Comparison of ENCODE assay signal across 8 cellular contexts in the genomic region with DNA sequence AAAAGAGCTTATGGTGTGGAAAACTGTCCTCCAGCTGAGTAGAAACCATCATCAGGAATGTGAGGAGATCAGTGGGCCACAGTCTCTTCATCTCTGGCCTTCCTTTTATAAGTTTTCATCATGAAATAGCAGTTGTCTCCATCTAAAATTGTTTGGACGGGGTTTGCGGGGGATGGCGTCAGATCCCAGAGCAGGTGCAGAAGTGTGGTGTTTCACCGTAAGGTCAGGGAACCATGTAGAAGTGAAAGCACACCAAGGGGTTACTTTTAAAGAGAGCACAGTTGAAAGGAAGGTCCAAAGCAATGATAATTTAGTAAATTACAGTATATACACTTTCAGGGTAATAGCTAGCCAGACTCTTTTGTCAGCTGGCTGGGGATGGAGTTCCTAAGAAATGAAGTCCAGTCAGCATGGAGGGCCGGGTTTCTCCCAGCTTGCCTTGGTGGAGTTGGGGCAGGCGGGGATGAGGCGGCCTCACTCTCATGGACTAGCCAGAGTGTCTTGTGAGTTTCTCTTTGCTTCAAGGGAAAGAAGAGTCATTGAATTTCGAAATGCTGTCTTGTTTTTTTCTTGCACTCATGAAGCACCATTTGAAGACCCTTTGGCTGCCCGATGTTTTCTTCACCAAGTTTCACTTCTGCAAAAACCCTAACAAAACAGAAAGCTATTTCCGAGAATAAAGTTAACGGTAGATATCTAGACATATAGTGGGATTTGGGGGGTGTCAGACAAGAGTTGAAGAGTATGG.
A peak's percentile ranks its signal among the peaks of the same experiment; 100 is the strongest.
DNase-seq lines count a peak whose midpoint lies in the region; ATAC-seq and TF ChIP-seq lines count a peak whose summit lies in the region.

No MANE protein-coding gene starts in this region.

- peaks cover 37% of the 10 kb centered on the region for H3K36me3 Mint-ChIP-seq in activated CD4-positive, alpha-beta T cell treated with anti-CD3 and anti-CD28 coated beads, Interleukin-2, amount 10 ng/mL, durations not matched to agents 7 days and 5 days (ENCODE audit: low read depth)

- no peaks in the 10 kb centered on the region for H3K9me3 Mint-ChIP-seq in activated CD4-positive, alpha-beta T cell treated with anti-CD3 and anti-CD28 coated beads, Interleukin-2, amount 10 ng/mL, durations not matched to agents 7 days and 5 days

- H3K4me1 ChIP-seq in testis = peaks cover 14% of the 10 kb centered on the region

- TF ChIP-seq CTCF in testis (IDR thresholded peaks at IDR 0.05) = no peak

- H3K27me3 Mint-ChIP-seq in activated CD4-positive, alpha-beta T cell treated with anti-CD3 and anti-CD28 coated beads, Interleukin-2, amount 10 ng/mL, durations not matched to agents 7 days and 5 days = no peaks in the 10 kb centered on the region

- no peaks in the 10 kb centered on the region for H3K27me3 ChIP-seq in testis

- H3K4me3 Mint-ChIP-seq in activated CD4-positive, alpha-beta T cell treated with anti-CD3 and anti-CD28 coated beads, Interleukin-2, amount 10 ng/mL, durations not matched to agents 7 days and 5 days = no peak overlapping the region

- TF ChIP-seq POLR2A in testis (IDR thresholded peaks at IDR 0.05) = no peak

- peak; percentile 81 for DNase-seq in NOMO-1 treated with dmso at 0.1 percent for 144 hours (lab: John Stamatoyannopoulos, UW; ENCODE audit: unreplicated experiment)
- DNase-seq in posterior vena cava (ENCODE audit: low spot score) = peak; percentile 85
- DNase-seq in testis = no peak
- DNase-seq in T-helper 2 cell = no peak
- DNase-seq in NK-92 treated with Interleukin-12 subunit alpha and Interleukin-12 subunit beta, amount 100 ng/mL, for 24 hours (lab: John Stamatoyannopoulos, UW) = no peak
- DNase-seq in activated CD4-positive, alpha-beta T cell treated with anti-CD3 and anti-CD28 coated beads, Interleukin-2, amount 10 ng/mL, durations not matched to agents 7 days and 5 days = no peak

- no peak overlapping the region for H3K27ac ChIP-seq in testis

- H3K4me1 Mint-ChIP-seq in activated CD4-positive, alpha-beta T cell treated with anti-CD3 and anti-CD28 coated beads, Interleukin-2, amount 10 ng/mL, durations not matched to agents 7 days and 5 days = peaks cover 26% of the 10 kb centered on the region

- 83 to 90% methylated on average over 11 of the region's 11 CpGs for WGBS in testis, 2 donors

- no peaks in the 10 kb centered on the region for H3K9me3 ChIP-seq in testis

- intact Hi-C loops in posterior vena cava (cut with DNase I) = loop anchor here (5.0 to 10.0 kb wide), 3 partner anchors 45 to 98 kb away; no protein-coding TSS in a partner anchor
- intact Hi-C loops in testis (cut with DNase I; ENCODE audit: low total_unique reads) = no loop called here

- no peak overlapping the region for H3K4me3 ChIP-seq in testis

- H3K27ac Mint-ChIP-seq in activated CD4-positive, alpha-beta T cell treated with anti-CD3 and anti-CD28 coated beads, Interleukin-2, amount 10 ng/mL, durations not matched to agents 7 days and 5 days = no peak overlapping the region

- ATAC-seq in GM18909 (IDR thresholded peaks at IDR 0.05; ENCODE audit: poor library complexity, unreplicated experiment) (peak; percentile 54), HG02623 (IDR thresholded peaks at IDR 0.05; ENCODE audit: unreplicated experiment) (peak; percentile 31)

- CTCF ChIA-PET in activated CD4-positive, alpha-beta T cell treated with anti-CD3 and anti-CD28 coated beads, Interleukin-2, amount 10 ng/mL, durations not matched to agents 7 days and 5 days (lab: Charles Lee) = no interaction called here

- H3K36me3 ChIP-seq in testis (ENCODE audit: low read depth, missing control alignments) = no peaks in the 10 kb centered on the region

- POLR2A ChIA-PET in activated CD4-positive, alpha-beta T cell treated with anti-CD3 and anti-CD28 coated beads, Interleukin-2, amount 10 ng/mL, durations not matched to agents 7 days and 5 days (lab: Charles Lee) = no interaction called here

Comparison
In these comparisons a context has a peak if more than half of its experiments do, and no peak if none do; other contexts are left out.
1. DNase-seq: peak in NOMO-1 treated with dmso at 0.1 percent for 144 hours (single experiment) and posterior vena cava (single experiment); none in testis (single experiment), T-helper 2 cell (0 of 5), NK-92 treated with Interleukin-12 subunit alpha and Interleukin-12 subunit beta, amount 100 ng/mL, for 24 hours (single experiment) and activated CD4-positive, alpha-beta T cell treated with anti-CD3 and anti-CD28 coated beads, Interleukin-2, amount 10 ng/mL, durations not matched to agents 7 days and 5 days (single experiment).